In genomic region chr7:132276986-132277716, GRCh38 we compare ENCODE assay signal across 13 cellular contexts.
DNase-seq lines count a peak whose midpoint lies in the region; ATAC-seq and TF ChIP-seq lines count a peak whose summit lies in the region.
"Had no signal": no experiment of that assay in that cellular context is flagged by ENCODE, and none has a peak within 500 bp of the region (broad histone marks: within the 10 kb centered on the region; RNA-seq: fewer than 3 reads in every experiment).

No MANE protein-coding gene starts in this region.

- no peak for ATAC-seq in WTC11

- H3K4me1 Mint-ChIP-seq in WTC11 = peaks cover 15% of the 10 kb centered on the region

- H3K4me1 ChIP-seq in trophoblast cell (ENCODE audit: control insufficient read depth in 1 of 2, insufficient read depth in 2 of 2, low read length in 2 of 2) = no peaks in the 10 kb centered on the region
- H3K4me1 ChIP-seq: Caco-2 had no signal

- peak; percentile 61 for DNase-seq in NCI-H1092 treated with DMSO at 0.1 percent for 48 hours (lab: John Stamatoyannopoulos, UW)
- DNase-seq in NCI-H1092 (lab: John Stamatoyannopoulos, UW) = no peak
- DNase-seq in NCI-H2171 treated with DMSO at 0.1 percent for 48 hours (lab: John Stamatoyannopoulos, UW) = peak; percentile 90
- peak; percentile 5 for DNase-seq in cerebellar cortex (ENCODE audit: low spot score)
- peak; percentile 13 to 14 for DNase-seq in trophoblast cell
- no peak for DNase-seq in WTC11 (ENCODE audit: low spot score)
- DNase-seq in activated CD4-positive, CD25-positive, alpha-beta regulatory T cell (lab: John Stamatoyannopoulos, UW) = no peak
- no peak for DNase-seq in HPDE6-E6E7 (ENCODE audit: extremely low spot score)
- DNase-seq: activated gamma-delta T cell treated with Interleukin-2 at 50 U/mL for 16 hours, Caco-2, NCI-H526 treated with DMSO at 0.1 percent for 48 hours, SHP77 treated with DMSO at 0.1 percent for 48 hours had no signal

- H3K27ac Mint-ChIP-seq in WTC11 = no peak overlapping the region

- no peaks in the 10 kb centered on the region for H3K9me3 Mint-ChIP-seq in WTC11

- no peak overlapping the region for H4K91ac ChIP-seq in trophoblast cell (ENCODE audit: low read depth, low read length)

- no peak overlapping the region for H3K27ac ChIP-seq in trophoblast cell (ENCODE audit: low read depth, low read length)
- H3K27ac ChIP-seq: 22Rv1 had no signal

- H4K12ac ChIP-seq in trophoblast cell (ENCODE audit: low read depth, low read length) = no peak overlapping the region

- no peak overlapping the region for H3K4ac ChIP-seq in trophoblast cell (ENCODE audit: low read depth, low read length)

- H2AFZ ChIP-seq in trophoblast cell (ENCODE audit: insufficient read depth, low read length, poor library complexity) = no peak overlapping the region

- POLR2A ChIA-PET in WTC11 (lab: Charles Lee) = no interaction called here

- TF ChIP-seq CTCF in WTC11 (IDR thresholded peaks at IDR 0.05) = no peak

- H3K79me2 ChIP-seq in trophoblast cell (ENCODE audit: control insufficient read depth, insufficient read depth, low read length, poor library complexity) = no peaks in the 10 kb centered on the region

- H3K27me3 Mint-ChIP-seq in WTC11 (ENCODE audit: low read depth) = peaks cover 9% of the 10 kb centered on the region

- no peak overlapping the region for H2BK120ac ChIP-seq in trophoblast cell (ENCODE audit: insufficient read depth, low read length, poor library complexity)

- no peaks in the 10 kb centered on the region for H3K36me3 ChIP-seq in trophoblast cell (ENCODE audit: control insufficient read depth in 1 of 2, insufficient read depth in 2 of 2, low read length in 2 of 2)

- no peak overlapping the region for H3K4me2 ChIP-seq in trophoblast cell (ENCODE audit: low read length)

- peak overlapping the region; percentile 32 for H3K23ac ChIP-seq in trophoblast cell (ENCODE audit: low read length)

- H3K27me3 ChIP-seq in trophoblast cell (ENCODE audit: insufficient read depth, low read length) = no peaks in the 10 kb centered on the region

- H2BK5ac ChIP-seq in trophoblast cell (ENCODE audit: low read depth, low read length, poor library complexity) = no peak overlapping the region

- H3K14ac ChIP-seq in trophoblast cell (ENCODE audit: low read length) = no peak overlapping the region

- no peak overlapping the region for H2AK5ac ChIP-seq in trophoblast cell (ENCODE audit: low read length)

- peak overlapping the region; percentile 56 for H3K9ac ChIP-seq in trophoblast cell (ENCODE audit: low read length)

- H3K4me3 ChIP-seq in trophoblast cell (ENCODE audit: low read depth, low read length) = no peak overlapping the region

- H3K4me3 Mint-ChIP-seq in WTC11 = no peak overlapping the region

- no CpG with 5 or more reads among the region's 5 CpGs for WGBS in trophoblast cell (ENCODE audit: extremely low coverage, insufficient coverage, insufficient read length)

- no peaks in the 10 kb centered on the region for H3K9me3 ChIP-seq in trophoblast cell (ENCODE audit: insufficient read depth, low read depth, low read length)
- H3K9me3 ChIP-seq: Caco-2 had no signal

- H3K18ac ChIP-seq in trophoblast cell (ENCODE audit: low read length) = no peak overlapping the region

- H2BK12ac ChIP-seq in trophoblast cell (ENCODE audit: low read length) = no peak overlapping the region

- no peaks in the 10 kb centered on the region for H3K36me3 Mint-ChIP-seq in WTC11

- CTCF ChIA-PET in WTC11 (lab: Charles Lee) = no interaction called here

- H3K79me1 ChIP-seq in trophoblast cell (ENCODE audit: low read length) = no peaks in the 10 kb centered on the region

- no peak overlapping the region for H4K8ac ChIP-seq in trophoblast cell (ENCODE audit: low read depth, low read length)

TF ChIP-seq in WTC11, 78 proteins besides CTCF, POLR2A, EP300 and RAD21 (continues in another document):
- TF ChIP-seq ZNF512 (CRISPR knock-in tag; IDR thresholded peaks at IDR 0.05; ENCODE audit: borderline replicate concordance) (no peak), CREM (CRISPR knock-in tag; IDR thresholded peaks at IDR 0.05) (no peak), ATF3 (CRISPR knock-in tag; conservative IDR thresholded peaks at IDR 0.05) (no peak), JAZF1 (CRISPR knock-in tag; IDR thresholded peaks at IDR 0.05) (no peak), FOXJ3 (CRISPR knock-in tag; IDR thresholded peaks at IDR 0.05; ENCODE audit: borderline replicate concordance) (no peak), GTF2I (CRISPR knock-in tag; conservative IDR thresholded peaks at IDR 0.05) (no peak), E2F1 (CRISPR knock-in tag; IDR thresholded peaks at IDR 0.05) (no peak), IRF1 (CRISPR knock-in tag; IDR thresholded peaks at IDR 0.05) (no peak), GABPB1 (CRISPR knock-in tag; IDR thresholded peaks at IDR 0.05) (no peak), CBFB (CRISPR knock-in tag; IDR thresholded peaks at IDR 0.05; ENCODE audit: low read depth) (no peak), STAT6 (CRISPR knock-in tag; conservative IDR thresholded peaks at IDR 0.05; ENCODE audit: low read depth) (no peak), TP53 (CRISPR knock-in tag; IDR thresholded peaks at IDR 0.05) (no peak), JUN (CRISPR knock-in tag; IDR thresholded peaks at IDR 0.05) (no peak), SOX15 (CRISPR knock-in tag; IDR thresholded peaks at IDR 0.05) (no peak), CDX4 (CRISPR knock-in tag; IDR thresholded peaks at IDR 0.05; ENCODE audit: borderline replicate concordance) (no peak)

Comparison
In these comparisons a context has a peak if more than half of its experiments do, and no peak if none do; other contexts are left out.
1. DNase-seq: peak in NCI-H1092 treated with DMSO at 0.1 percent for 48 hours (single experiment), NCI-H2171 treated with DMSO at 0.1 percent for 48 hours (single experiment), cerebellar cortex (single experiment) and trophoblast cell (2 of 2); none in NCI-H1092 (single experiment), WTC11 (single experiment), activated CD4-positive, CD25-positive, alpha-beta regulatory T cell (0 of 4) and HPDE6-E6E7 (single experiment).